9 cellular contexts compared by ENCODE assay signal in genomic region chr1:147890177-147890790, GRCh38. TPM values are rescaled to one million over a fixed set of nuclear protein-coding genes. Genes with fewer than 3 reads are reported as not detected.
DNase-seq lines count a peak whose midpoint lies in the region; FAIRE-seq and TF ChIP-seq lines count a peak whose summit lies in the region.
"Had no signal": no experiment of that assay in that cellular context is flagged by ENCODE, and none has a peak within 500 bp of the region (broad histone marks: within the 10 kb centered on the region; RNA-seq: fewer than 3 reads in every experiment).

No MANE protein-coding gene starts in this region.

- H3K27me3 Mint-ChIP-seq in MCF 10A (ENCODE audit: insufficient read depth, unreplicated experiment): no peaks in the 10 kb centered on the region

- POLR2A ChIA-PET in BJ (lab: Charles Lee) (no interaction called here), MCF 10A (lab: Yijun Ruan, JAX) (interaction anchor here (0.9 to 1.4 kb wide), 2 partner anchors 169 to 398 kb away, joined by 3 to 8 read pairs; no protein-coding TSS in a partner anchor)

- no peak overlapping the region for H3K4me3 ChIP-seq in BJ (ENCODE audit: low read depth, low read length)

- TF ChIP-seq CTCF in BJ (IDR thresholded peaks at IDR 0.05; ENCODE audit: insufficient read depth, low read depth, low read length) (peak; percentile 45), MCF 10A (IDR thresholded peaks at IDR 0.05; ENCODE audit: unreplicated experiment) (peak; percentile 66)

- no peaks in the 10 kb centered on the region for H3K9me3 Mint-ChIP-seq in MCF 10A (ENCODE audit: unreplicated experiment)
- H3K9me3 Mint-ChIP-seq: stimulated activated naive CD8-positive, alpha-beta T cell treated with anti-CD3 and anti-CD28 coated beads, Interleukin-15, Interleukin-2, amounts not matched to agents 100 ng/mL and 50 ng/mL, for 24 hours had no signal

- FAIRE-seq in GM19239 (lab: Jason Lieb, UNC): peak; percentile 60

- H3K27me3 ChIP-seq in BJ (ENCODE audit: control insufficient read depth, insufficient read depth, low read length): no peaks in the 10 kb centered on the region

- H3K4me3 Mint-ChIP-seq in MCF 10A (ENCODE audit: unreplicated experiment): no peak overlapping the region
- H3K4me3 Mint-ChIP-seq: stimulated activated naive CD8-positive, alpha-beta T cell treated with anti-CD3 and anti-CD28 coated beads, Interleukin-15, Interleukin-2, amounts not matched to agents 100 ng/mL and 50 ng/mL, for 24 hours had no signal

- CTCF ChIA-PET in BJ (lab: Yijun Ruan, JAX): interaction anchor here (1.2 to 1.7 kb wide), 3 partner anchors 167 to 249 kb away, joined by 3 to 7 read pairs (median 6); no protein-coding TSS in a partner anchor
- CTCF ChIA-PET in MCF 10A (lab: Yijun Ruan, JAX): interaction anchor here (0.6 to 7.9 kb wide), 20 partner anchors 8 to 617 kb away, joined by 3 to 149 read pairs (median 5); partner anchors contain the start of gene GJA8

- no peaks in the 10 kb centered on the region for H3K36me3 Mint-ChIP-seq in MCF 10A (ENCODE audit: insufficient read depth, unreplicated experiment)

- H3K27ac Mint-ChIP-seq in MCF 10A (ENCODE audit: low read depth, unreplicated experiment): peak overlapping the region; percentile 44
- H3K27ac Mint-ChIP-seq: stimulated activated naive CD8-positive, alpha-beta T cell treated with anti-CD3 and anti-CD28 coated beads, Interleukin-15, Interleukin-2, amounts not matched to agents 100 ng/mL and 50 ng/mL, for 24 hours had no signal

- no peaks in the 10 kb centered on the region for H3K36me3 ChIP-seq in BJ (ENCODE audit: control insufficient read depth, insufficient read depth, low read length)

- DNase-seq in BJ (ENCODE audit: low read depth) (no peak), GM19239 (ENCODE audit: insufficient read length, low spot score) (peak; percentile 30), NCI-H1105 (lab: John Stamatoyannopoulos, UW) (peak; percentile 26), UCSD-AML1 (lab: John Stamatoyannopoulos, UW; ENCODE audit: unreplicated experiment) (peak; percentile 83), MCF 10A (ENCODE audit: unreplicated experiment) (peak; percentile 85), kidney glomerular epithelial cell (lab: John Stamatoyannopoulos, UW) (peak; percentile 10), globus pallidus (ENCODE audit: low spot score) (no peak)
- peak; percentile 14 to 37 (median 17) for DNase-seq in stimulated activated CD4-positive, alpha-beta T cell treated with anti-CD3 and anti-CD28 coated beads, TNF-alpha, amount 100 ng/mL, for 1 hour (ENCODE audit: low read depth in 3 of 3, low spot score in 1 of 3)

- peaks cover 6% of the 10 kb centered on the region for H3K4me1 Mint-ChIP-seq in MCF 10A (ENCODE audit: insufficient read depth, unreplicated experiment)

- intact Hi-C loops in MCF 10A (cut with micrococcal nuclease): loop anchor here (5.0 kb wide), 2 partner anchors 263 to 618 kb away; no protein-coding TSS in a partner anchor

- no TSS peak for BruUV-seq in MCF 10A (replicated peaks; lab: Mats Ljungman, UMichigan)

RNA-seq across cellular contexts. Expression of gene GJA8, which starts 12.3 kb away (rescaled TPM):
- polyA plus RNA-seq in BJ (2011; rRNA removed): not detected in 2 replicates
- polyA minus RNA-seq in BJ (2011; rRNA and poly(A)+ RNA removed): not detected in 2 replicates
- total RNA-seq in MCF 10A (2022): not detected in 2 replicates

RNA-seq across cellular contexts. Expression of gene GPR89B, which starts 37.9 kb away (rescaled TPM):
- polyA plus RNA-seq in BJ (2011; rRNA removed): 6.1 and 18.0 TPM in 2 replicates
- 8.9 and 10.5 TPM in 2 replicates for polyA minus RNA-seq in BJ (2011; rRNA and poly(A)+ RNA removed)
- total RNA-seq in MCF 10A (2022): 31.9 and 33.6 TPM in 2 replicates

Comparison
In these comparisons a context has a peak if more than half of its experiments do, and no peak if none do; other contexts are left out.
1. DNase-seq: peak in GM19239 (single experiment), NCI-H1105 (single experiment), UCSD-AML1 (single experiment), MCF 10A (single experiment), kidney glomerular epithelial cell (single experiment) and stimulated activated CD4-positive, alpha-beta T cell treated with anti-CD3 and anti-CD28 coated beads, TNF-alpha, amount 100 ng/mL, for 1 hour (3 of 3); none in BJ (single experiment) and globus pallidus (single experiment).